ENCODE assay signal across 8 cellular contexts in the genomic region with DNA sequence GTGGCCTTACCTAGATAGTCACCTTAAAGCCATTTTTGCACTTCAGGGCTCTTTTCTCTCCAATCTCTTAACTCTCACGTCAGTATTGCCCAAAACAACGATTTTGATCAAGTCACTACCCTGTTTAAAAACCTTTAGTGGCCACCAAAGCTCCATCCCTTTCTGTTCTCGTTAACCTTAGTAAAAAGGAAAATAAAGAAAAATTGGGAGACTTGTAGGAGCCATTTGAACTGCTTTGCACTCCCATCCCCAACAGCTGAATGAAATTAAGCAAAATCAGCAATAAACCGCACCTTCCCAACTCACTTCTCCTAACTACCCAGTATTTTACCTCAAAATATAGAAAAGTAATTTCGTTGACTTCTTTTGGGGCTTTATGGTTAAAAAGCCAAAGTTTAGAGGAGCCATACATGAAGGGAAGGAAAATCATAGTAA. TPM values are rescaled to one million over a fixed set of nuclear protein-coding genes. Genes with fewer than 3 reads are reported as not detected.
DNase-seq lines count a peak whose midpoint lies in the region; ATAC-seq and TF ChIP-seq lines count a peak whose summit lies in the region.

No MANE protein-coding gene starts in this region.

- H3K9me3 ChIP-seq in KOPT-K1 (ENCODE audit: insufficient read depth, low read length, poor library complexity, severe bottlenecking) = no peaks in the 10 kb centered on the region

- no peaks in the 10 kb centered on the region for H3K27me3 Mint-ChIP-seq in naive B cell

- peak overlapping the region; percentile 81 for H3K4me3 ChIP-seq in AG04449 (ENCODE audit: low read depth, low read length)

- DNase-seq in AG04449 (ENCODE audit: low read depth, low spot score) (no peak), naive B cell (no peak), RKO (ENCODE audit: low spot score) (no peak), KBM-7 (no peak)
- DNase-seq in activated CD4-positive, alpha-beta T cell treated with anti-CD3 and anti-CD28 coated beads, Interleukin-2, amount 50 U/mL, for 4 hours = no peak

- peaks cover 0 to 5% of the 10 kb centered on the region in 2 donors for H3K36me3 Mint-ChIP-seq in naive B cell

- H3K36me3 ChIP-seq in KOPT-K1 (ENCODE audit: insufficient read depth, low read length) = no peaks in the 10 kb centered on the region

- POLR2A ChIA-PET in AG04449 (lab: Yijun Ruan, JAX) = interaction anchor here (1.0 kb wide), 1 partner anchor 16 kb away, joined by 3 read pairs; no protein-coding TSS in a partner anchor

- in situ Hi-C loops in KBM-7 (cut with MboI; ENCODE audit: low pct_unique_long_range_greater_than_20kb, low sequenced_read_pairs) = no loop called here

- no peak for ATAC-seq in naive B cell (ENCODE audit: low read depth in 2 of 2)
- no peak for ATAC-seq in HG02678 (IDR thresholded peaks at IDR 0.05; ENCODE audit: unreplicated experiment)

- peaks cover 22 to 38% (median 32%) of the 10 kb centered on the region in 3 donors for H3K4me1 Mint-ChIP-seq in naive B cell

- H3K4me3 Mint-ChIP-seq in naive B cell = peak overlapping the region; percentile 76 to 95 (median 88)

- peaks cover 0 to 4% (median 0%) of the 10 kb centered on the region in 7 donors for H3K9me3 Mint-ChIP-seq in naive B cell

- CTCF ChIA-PET in AG04449 (lab: Yijun Ruan, JAX) = interaction anchor here (2.2 kb wide), 1 partner anchor 22 kb away, joined by 7 read pairs; no protein-coding TSS in a partner anchor

- TF ChIP-seq CTCF in AG04449 (IDR thresholded peaks at IDR 0.05; ENCODE audit: insufficient read depth, low read length, missing control alignments) = no peak

- peak overlapping the region; percentile 80 for H3K27ac ChIP-seq in KOPT-K1 (ENCODE audit: low read depth, low read length, poor library complexity, severe bottlenecking)
- H3K27ac ChIP-seq in cingulate gyrus (ENCODE audit: low read depth, low read length) = peak overlapping the region; percentile 83

- H3K27ac Mint-ChIP-seq in naive B cell = peak overlapping the region; percentile 91 to 97 (median 95)

RNA-seq across cellular contexts. Expression of a gene that starts 0.7 kb away (rescaled TPM):
- 100 to 1,000 TPM in 2 of 6 donors, 10 to 100 TPM in 4; 67.6 to 139 (median 90.9) TPM for polyA plus RNA-seq in naive B cell (ENCODE audit: low read depth in 6 of 6)
